9 cellular contexts compared by ENCODE assay signal in the genomic region with DNA sequence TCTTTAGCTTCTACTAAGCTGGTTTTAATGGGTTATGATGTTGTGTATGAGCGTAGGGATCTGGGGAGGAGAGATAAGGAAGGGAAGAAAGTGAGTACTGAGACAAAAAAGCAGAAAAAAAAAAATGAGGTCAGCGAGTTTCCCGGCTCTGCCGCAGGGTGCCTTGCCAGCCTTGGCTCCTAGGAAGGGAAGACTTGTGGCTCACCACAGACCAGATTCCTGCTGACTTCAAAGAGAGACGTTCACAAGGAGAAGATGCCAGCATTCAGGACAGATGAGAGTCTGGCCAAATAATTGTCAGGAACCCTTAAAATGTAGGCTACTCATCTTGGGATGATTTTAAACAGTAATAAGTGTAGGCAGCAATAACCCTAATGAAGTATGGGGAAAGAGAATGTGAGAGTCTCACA. TPM values are rescaled to one million over a fixed set of nuclear protein-coding genes. Genes with fewer than 3 reads are reported as not detected.
A peak's percentile ranks its signal among the peaks of the same experiment; 100 is the strongest.
DNase-seq lines count a peak whose midpoint lies in the region; ATAC-seq and TF ChIP-seq lines count a peak whose summit lies in the region.
"Had no signal": no experiment of that assay in that cellular context is flagged by ENCODE, and none has a peak within 500 bp of the region (broad histone marks: within the 10 kb centered on the region; RNA-seq: fewer than 3 reads in every experiment).

No MANE protein-coding gene starts in this region.

- H3K27me3 Mint-ChIP-seq in T-cell = no peaks in the 10 kb centered on the region

- H3K27ac Mint-ChIP-seq in T-cell = peak overlapping the region in 1 of 2 donors; percentile 58

- TF ChIP-seq CTCF in VCaP (conservative IDR thresholded peaks at IDR 0.05) (no peak), heart right ventricle (IDR thresholded peaks at IDR 0.05) (no peak)

- no peaks in the 10 kb centered on the region for H3K9me3 Mint-ChIP-seq in T-cell
- H3K9me3 Mint-ChIP-seq: activated T-cell treated with anti-CD3 and anti-CD28 coated beads, Interleukin-2, amount 50 U/mL, for 4 hours had no signal

- ATAC-seq in heart right ventricle = peak in 7 of 8 donors; percentile 37 to 73 (median 45)
- ATAC-seq in T-cell (replicated peaks in 1 of 4) = no peak
- ATAC-seq in GM21786 (IDR thresholded peaks at IDR 0.05; ENCODE audit: unreplicated experiment) = no peak
- ATAC-seq: activated T-cell treated with anti-CD3 and anti-CD28 coated beads, Interleukin-2, amount 50 U/mL, for 4 hours had no signal

- intact Hi-C loops in heart right ventricle (cut with DNase I) = no loop called here

- H3K27me3 ChIP-seq in heart right ventricle = no peaks in the 10 kb centered on the region

- CTCF ChIA-PET in T-cell (lab: Charles Lee) = interaction anchor here in 1 of 2 donors (0.6 kb wide), 2 partner anchors 29 to 84 kb away, joined by 3 read pairs; no protein-coding TSS in a partner anchor

- H3K4me1 ChIP-seq in heart right ventricle = peaks cover 0 to 71% (median 53%) of the 10 kb centered on the region in 9 donors

- H3K4me3 ChIP-seq in heart right ventricle (no peak overlapping the region), skeletal muscle cell (ENCODE audit: low read depth, low read length) (no peak overlapping the region)

- 55 to 68% methylated on average over 5 of the region's 5 CpGs for WGBS in heart right ventricle, 2 donors

- peaks cover 22 to 29% (median 26%) of the 10 kb centered on the region in 3 donors for H3K4me1 Mint-ChIP-seq in T-cell

- POLR2A ChIA-PET in T-cell (lab: Charles Lee) = no interaction called here

- no peaks in the 10 kb centered on the region for H3K9me3 ChIP-seq in heart right ventricle

- no peaks in the 10 kb centered on the region for H3K36me3 Mint-ChIP-seq in T-cell

- H3K36me3 ChIP-seq in heart right ventricle = peaks cover 0 to 5% (median 0%) of the 10 kb centered on the region in 9 donors

- no peak overlapping the region for H3K4me3 Mint-ChIP-seq in T-cell
- H3K4me3 Mint-ChIP-seq: activated T-cell treated with anti-CD3 and anti-CD28 coated beads, Interleukin-2, amount 50 U/mL, for 4 hours had no signal

- peak overlapping the region; percentile 97 for H3K27ac ChIP-seq in VCaP
- peak overlapping the region in 9 of 10 donors; percentile 17 to 78 (median 68) for H3K27ac ChIP-seq in heart right ventricle

- DNase-seq in GM04504 (ENCODE audit: low read depth) (peak; percentile 77), heart right ventricle (peak in 1 of 2 donors; percentile 36), skeletal muscle cell (ENCODE audit: low read depth) (peak; percentile 38), NCI-H510A (lab: John Stamatoyannopoulos, UW) (no peak), NCI-H2227 treated with DMSO at 0.1 percent for 48 hours (lab: John Stamatoyannopoulos, UW) (no peak), T-cell (no peak)
- DNase-seq: activated T-cell treated with anti-CD3 and anti-CD28 coated beads, Interleukin-2, amount 50 U/mL, for 4 hours had no signal

RNA-seq across cellular contexts. Expression of a gene that starts 11.4 kb away (rescaled TPM):
- total RNA-seq in heart right ventricle (10 to 100 TPM in 1 of 10 donors, 1 to 10 TPM in 9; 2.5 to 10.1 (median 3.7) TPM), T-cell (10 to 100 TPM; 18.4 to 32.6 (median 28.0) TPM)
- 1 to 10 TPM; 3.5 to 4.6 TPM for polyA plus RNA-seq in heart right ventricle

RNA-seq across cellular contexts. Expression of a gene that starts 26.6 kb away (rescaled TPM):
- 100 to 1,000 TPM in 2 of 10 donors, 10 to 100 TPM in 8; 59.4 to 123 (median 73.7) TPM for total RNA-seq in heart right ventricle
- polyA plus RNA-seq in heart right ventricle = 100 to 1,000 TPM in 1 of 2 donors, 10 to 100 TPM in 1; 98.0 to 358 TPM
- total RNA-seq in T-cell = 1 to 10 TPM; 4.0 to 7.8 (median 5.3) TPM

Comparison
In these comparisons a context has a peak if more than half of its experiments do, and no peak if none do; other contexts are left out.
1. DNase-seq: peak in GM04504 (single experiment) and skeletal muscle cell (single experiment); none in NCI-H510A (single experiment), NCI-H2227 treated with DMSO at 0.1 percent for 48 hours (single experiment) and T-cell (0 of 34).
2. ATAC-seq: peak in heart right ventricle (7 of 8); none in T-cell (0 of 4) and GM21786 (single experiment).
3. RNA of a gene that starts 26.6 kb away (total RNA-seq): 59.4 to 123 TPM in heart right ventricle; 4.0 to 7.8 TPM in T-cell; every median in the first group is over 4 times any median in the second.